Comparison of ENCODE assay signal across 2 cellular contexts in genomic region chr2:44429034-44429433, GRCh38.
A peak's percentile ranks its signal among the peaks of the same experiment; 100 is the strongest.
TF ChIP-seq lines count a peak whose summit lies in the region.

No MANE protein-coding gene starts in this region.

TF ChIP-seq in HepG2, 621 proteins besides CTCF, POLR2A, EP300 and RAD21:
- peak; percentile 69; the same call in 1 of the 2 replicates for TF ChIP-seq ARID3A (IDR thresholded peaks at IDR 0.05; ENCODE audit: low read depth, low read length)
- TF ChIP-seq GMEB2 (CRISPR knock-in tag; IDR thresholded peaks at IDR 0.05; ENCODE audit: low read depth), result no peak
- peak; percentile 15; the same call in 1 of the 2 replicates for TF ChIP-seq TBX3 (IDR thresholded peaks at IDR 0.05; ENCODE audit: borderline replicate concordance)

TF ChIP-seq in WTC11, 78 proteins besides CTCF, POLR2A, EP300 and RAD21 (continued from another document):
- no peak for TF ChIP-seq JUN (CRISPR knock-in tag; IDR thresholded peaks at IDR 0.05)
- TF ChIP-seq FOXP1 (CRISPR knock-in tag; IDR thresholded peaks at IDR 0.05; ENCODE audit: borderline replicate concordance), result no peak
- no peak for TF ChIP-seq ZNF671 (CRISPR knock-in tag; IDR thresholded peaks at IDR 0.05)
- TF ChIP-seq AFF4 (CRISPR knock-in tag; IDR thresholded peaks at IDR 0.05; ENCODE audit: borderline replicate concordance), result no peak
- TF ChIP-seq ATF6 (CRISPR knock-in tag; IDR thresholded peaks at IDR 0.05), result no peak
- TF ChIP-seq ERG (CRISPR knock-in tag; IDR thresholded peaks at IDR 0.05), result no peak
- no peak for TF ChIP-seq ZNF396 (CRISPR knock-in tag; IDR thresholded peaks at IDR 0.05; ENCODE audit: borderline replicate concordance)
- no peak for TF ChIP-seq NFE2L1 (CRISPR knock-in tag; IDR thresholded peaks at IDR 0.05)
- no peak for TF ChIP-seq IRF2 (CRISPR knock-in tag; IDR thresholded peaks at IDR 0.05; ENCODE audit: borderline replicate concordance, low read depth)
- no peak for TF ChIP-seq ZNF219 (CRISPR knock-in tag; IDR thresholded peaks at IDR 0.05; ENCODE audit: borderline replicate concordance)
